In the genomic region with DNA sequence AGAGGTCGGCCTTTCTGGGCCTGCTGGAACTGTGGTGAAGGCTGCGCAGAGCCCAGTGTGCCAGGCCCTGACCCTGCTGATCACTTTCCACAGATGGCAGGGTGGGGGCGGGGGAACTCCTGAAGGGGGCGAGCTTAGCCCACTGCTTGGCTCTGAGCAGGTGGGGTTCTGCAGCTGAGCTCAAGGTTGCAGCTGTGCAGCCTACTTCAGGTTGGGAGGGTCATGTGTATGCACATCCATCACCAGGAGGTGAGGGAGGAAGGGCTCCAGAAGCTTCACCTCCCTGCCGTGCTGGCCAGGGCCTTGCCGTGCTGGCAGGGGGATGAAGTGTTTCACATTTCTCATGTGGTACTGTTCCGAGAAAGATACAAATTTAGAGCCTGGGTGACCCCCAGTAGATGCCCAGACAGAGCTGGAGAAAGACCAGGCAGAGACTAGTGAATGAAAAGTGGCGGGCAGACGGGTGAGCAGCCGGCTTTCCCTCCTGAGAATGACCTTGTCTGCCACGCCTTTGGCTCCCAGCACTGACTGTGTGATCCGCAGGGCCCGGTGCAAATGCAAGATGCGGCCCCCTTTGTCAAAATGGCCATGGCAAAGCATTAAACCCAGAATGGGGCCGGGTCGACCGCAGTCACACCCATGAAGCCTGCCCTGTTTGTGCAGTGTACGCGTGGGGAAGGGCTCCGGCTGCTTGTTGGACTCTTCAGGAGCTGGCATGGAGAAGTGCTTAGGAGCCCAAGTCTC, we compare ENCODE assay signal across 18 cellular contexts. TPM values are rescaled to one million over a fixed set of nuclear protein-coding genes. Genes with fewer than 3 reads are reported as not detected.
"Had no signal": no experiment of that assay in that cellular context is flagged by ENCODE, and none has a peak within 500 bp of the region (broad histone marks: within the 10 kb centered on the region; RNA-seq: fewer than 3 reads in every experiment).

No MANE protein-coding gene starts in this region.

- H3K27ac Mint-ChIP-seq: activated naive CD8-positive, alpha-beta T cell; activated T-helper 1 cell treated with anti-CD3 and anti-CD28 coated beads, Interleukin-12 subunit alpha, Interleukin-12 subunit beta, Interleukin-2, Interleukin-4 antibody, amounts not matched to agents 30 ng/mL and 10 ng/mL and 1 ng/mL, durations not matched to agents 14 hours and 24 hours and 36 hours; dendritic cell treated with granulocyte-macrophage colony-stimulating factor and Interleukin-4, amounts not matched to agents 40 ng/mL and 50 ng/mL, for 4 days; immature natural killer cell; naive thymus-derived CD8-positive, alpha-beta T cell had no signal

- H3K4me3 ChIP-seq: esophagus squamous epithelium, heart right ventricle, lower lobe of right lung, tibial artery had no signal

- H3K9me3 ChIP-seq: esophagus squamous epithelium, heart right ventricle, lower lobe of right lung, tibial artery had no signal

- H3K36me3 Mint-ChIP-seq: activated naive CD8-positive, alpha-beta T cell; immature natural killer cell; naive thymus-derived CD8-positive, alpha-beta T cell had no signal

- H3K36me3 ChIP-seq: esophagus squamous epithelium, heart right ventricle, lower lobe of right lung, tibial artery had no signal

- H3K4me3 Mint-ChIP-seq: activated naive CD8-positive, alpha-beta T cell; activated T-helper 1 cell treated with anti-CD3 and anti-CD28 coated beads, Interleukin-12 subunit alpha, Interleukin-12 subunit beta, Interleukin-2, Interleukin-4 antibody, amounts not matched to agents 30 ng/mL and 10 ng/mL and 1 ng/mL, durations not matched to agents 14 hours and 24 hours and 36 hours; dendritic cell treated with granulocyte-macrophage colony-stimulating factor and Interleukin-4, amounts not matched to agents 40 ng/mL and 50 ng/mL, for 4 days; immature natural killer cell; naive thymus-derived CD8-positive, alpha-beta T cell had no signal

- ATAC-seq: heart right ventricle; lower lobe of right lung; naive thymus-derived CD8-positive, alpha-beta T cell; stimulated activated naive CD8-positive, alpha-beta T cell treated with anti-CD3 and anti-CD28 coated beads, Interleukin-15, Interleukin-2, amounts not matched to agents 100 U/mL and 50 U/mL, for 24 hours had no signal

- DNase-seq: activated CD4-positive, alpha-beta T cell treated with anti-CD3 and anti-CD28 coated beads, Interleukin-2, amount 50 U/mL, for 48 hours; activated T-cell treated with anti-CD3 and anti-CD28 coated beads for 4 hours; effector memory CD4-positive, alpha-beta T cell; esophagus squamous epithelium; heart right ventricle; immature natural killer cell; lower lobe of right lung; naive thymus-derived CD8-positive, alpha-beta T cell; stimulated activated CD4-positive, alpha-beta T cell treated with anti-CD3 and anti-CD28 coated beads, Interleukin-2, amount 100 ng/mL, for 24 hours; stimulated activated naive CD8-positive, alpha-beta T cell treated with anti-CD3 and anti-CD28 coated beads, Interleukin-15, Interleukin-2, amounts not matched to agents 100 U/mL and 50 U/mL, for 24 hours; substantia nigra; T-helper 2 cell; tibial artery had no signal

- H3K27ac ChIP-seq: esophagus squamous epithelium, heart right ventricle, lower lobe of right lung, tibial artery, VCaP had no signal

- H3K9me3 Mint-ChIP-seq: activated T-helper 1 cell treated with anti-CD3 and anti-CD28 coated beads, Interleukin-12 subunit alpha, Interleukin-12 subunit beta, Interleukin-2, Interleukin-4 antibody, amounts not matched to agents 30 ng/mL and 10 ng/mL and 1 ng/mL, durations not matched to agents 14 hours and 24 hours and 36 hours; dendritic cell treated with granulocyte-macrophage colony-stimulating factor and Interleukin-4, amounts not matched to agents 40 ng/mL and 50 ng/mL, for 4 days; naive thymus-derived CD8-positive, alpha-beta T cell had no signal

- H3K4me1 ChIP-seq: esophagus squamous epithelium, lower lobe of right lung, tibial artery had no signal

RNA-seq across cellular contexts. Expression of a gene that starts 25.2 kb away (rescaled TPM):
- total RNA-seq: urinary bladder had no signal
